ENCODE assay signal across 1 cellular context in the genomic region with DNA sequence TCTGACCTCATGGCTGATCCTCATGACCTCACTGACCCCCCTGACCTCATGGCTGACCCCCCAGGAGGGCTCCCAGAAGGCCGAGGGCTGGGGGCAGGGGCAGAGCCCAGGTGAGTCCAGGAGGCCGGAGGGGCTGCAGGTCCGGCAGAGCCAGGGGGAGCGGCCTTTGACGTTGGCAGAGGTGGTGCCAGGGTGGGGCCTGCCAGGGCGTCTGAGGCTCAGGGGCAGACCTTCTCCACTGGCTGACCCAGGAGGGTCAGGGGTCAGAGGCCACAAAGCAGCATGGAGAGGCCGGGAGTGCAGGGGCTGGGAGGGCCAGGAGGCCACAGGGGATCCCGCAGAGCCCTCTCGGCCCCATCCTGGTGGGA.
TF ChIP-seq lines count a peak whose summit lies in the region.

No MANE protein-coding gene starts in this region.

TF ChIP-seq in H1, 55 proteins besides CTCF, POLR2A, EP300 and RAD21:
- TF ChIP-seq NANOG (IDR thresholded peaks at IDR 0.05; ENCODE audit: insufficient read depth, low read depth, low read length, poor library complexity, severe bottlenecking) = no peak
- TF ChIP-seq, protein P1, sequence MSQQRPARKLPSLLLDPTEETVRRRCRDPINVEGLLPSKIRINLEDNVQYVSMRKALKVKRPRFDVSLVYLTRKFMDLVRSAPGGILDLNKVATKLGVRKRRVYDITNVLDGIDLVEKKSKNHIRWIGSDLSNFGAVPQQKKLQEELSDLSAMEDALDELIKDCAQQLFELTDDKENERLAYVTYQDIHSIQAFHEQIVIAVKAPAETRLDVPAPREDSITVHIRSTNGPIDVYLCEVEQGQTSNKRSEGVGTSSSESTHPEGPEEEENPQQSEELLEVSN (IDR thresholded peaks at IDR 0.05) = no peak
- TF ChIP-seq, protein P2, sequence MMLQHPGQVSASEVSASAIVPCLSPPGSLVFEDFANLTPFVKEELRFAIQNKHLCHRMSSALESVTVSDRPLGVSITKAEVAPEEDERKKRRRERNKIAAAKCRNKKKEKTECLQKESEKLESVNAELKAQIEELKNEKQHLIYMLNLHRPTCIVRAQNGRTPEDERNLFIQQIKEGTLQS (IDR thresholded peaks at IDR 0.05; ENCODE audit: insufficient read depth, low read depth, low read length) = no peak
- no peak for TF ChIP-seq SUZ12 (IDR thresholded peaks at IDR 0.05; ENCODE audit: low read length)
- TF ChIP-seq KDM4A (IDR thresholded peaks at IDR 0.05; ENCODE audit: low read depth, low read length, severe bottlenecking) = no peak
- TF ChIP-seq, protein P3, sequence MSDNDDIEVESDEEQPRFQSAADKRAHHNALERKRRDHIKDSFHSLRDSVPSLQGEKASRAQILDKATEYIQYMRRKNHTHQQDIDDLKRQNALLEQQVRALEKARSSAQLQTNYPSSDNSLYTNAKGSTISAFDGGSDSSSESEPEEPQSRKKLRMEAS (IDR thresholded peaks at IDR 0.05) = no peak
- TF ChIP-seq YY1 (IDR thresholded peaks at IDR 0.05; ENCODE audit: low read depth, low read length) = no peak
- TF ChIP-seq HDAC2 (IDR thresholded peaks at IDR 0.05; ENCODE audit: borderline replicate concordance in 1 of 2, low read depth in 2 of 2, low read length in 2 of 2) = no peak
- TF ChIP-seq SIRT6 (IDR thresholded peaks at IDR 0.05; ENCODE audit: low read length) = no peak
- no peak for TF ChIP-seq RXRA (IDR thresholded peaks at IDR 0.05; ENCODE audit: insufficient read depth, low read depth, low read length)
- no peak for TF ChIP-seq BCL11A (IDR thresholded peaks at IDR 0.05; ENCODE audit: low read depth in 2 of 2, low read length in 2 of 2)
- no peak for TF ChIP-seq KDM1A (IDR thresholded peaks at IDR 0.05; ENCODE audit: borderline replicate concordance, low read length)
- TF ChIP-seq RFX5 (IDR thresholded peaks at IDR 0.05; ENCODE audit: borderline replicate concordance, low read depth, low read length) = no peak
- TF ChIP-seq BRCA1 (IDR thresholded peaks at IDR 0.05; ENCODE audit: low read depth, low read length) = no peak
TF ChIP-seq in H1: peak in this region for 0.
